In the genomic region with DNA sequence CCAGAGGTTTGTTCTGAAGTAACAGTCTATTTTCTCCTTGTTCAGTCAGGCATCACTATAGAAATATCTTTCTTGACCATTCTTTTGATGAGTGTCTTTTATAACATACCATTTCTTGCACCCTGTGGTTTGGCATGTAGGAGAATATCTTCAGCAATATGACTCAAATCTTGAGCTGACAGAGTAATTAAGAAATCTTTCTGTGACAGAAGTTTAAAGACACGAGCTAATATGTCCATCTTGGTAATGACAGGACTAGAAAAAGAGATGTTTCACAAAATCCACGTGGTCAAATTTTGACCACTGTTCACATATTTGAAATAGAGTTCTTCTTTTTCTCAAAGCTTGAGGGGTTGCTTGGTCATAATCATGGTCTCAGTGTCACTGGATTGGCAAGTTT, we compare ENCODE assay signal across 17 cellular contexts.
DNase-seq lines count a peak whose midpoint lies in the region; ATAC-seq and TF ChIP-seq lines count a peak whose summit lies in the region.
"Had no signal": no experiment of that assay in that cellular context is flagged by ENCODE, and none has a peak within 500 bp of the region (broad histone marks: within the 10 kb centered on the region; RNA-seq: fewer than 3 reads in every experiment).

No MANE protein-coding gene starts in this region.

- H3K27me3 ChIP-seq in mesendoderm (ENCODE audit: insufficient read depth, low read length, poor library complexity), result no peaks in the 10 kb centered on the region
- H3K27me3 ChIP-seq: gastrocnemius medialis had no signal

- no peak for TF ChIP-seq CTCF in HFFc6 (IDR thresholded peaks at IDR 0.05)

- no peak overlapping the region for H3K4me3 ChIP-seq in mesendoderm (ENCODE audit: low read length)
- H3K4me3 ChIP-seq: gastrocnemius medialis, thoracic aorta had no signal

- H3K9me3 Mint-ChIP-seq in HFFc6 (0 out of 2 replicates have a peak, but pooled peaks cover 4% of the 10 kb centered on the region), immature natural killer cell (no peaks in the 10 kb centered on the region)
- H3K9me3 Mint-ChIP-seq: activated T-cell treated with anti-CD3 and anti-CD28 coated beads, Interleukin-2, amount 50 U/mL, for 4 hours; nephron progenitor cell had no signal

- H3K36me3 Mint-ChIP-seq in HFFc6 (ENCODE audit: low read depth) (peaks cover 30% of the 10 kb centered on the region), immature natural killer cell (peaks cover 0 to 19% (median 0%) of the 10 kb centered on the region in 3 donors)

- no peak overlapping the region for H2BK5ac ChIP-seq in mesendoderm (ENCODE audit: low read length)

- H3K27ac Mint-ChIP-seq in HFFc6 (no peak overlapping the region), immature natural killer cell (no peak overlapping the region)
- H3K27ac Mint-ChIP-seq: activated CD4-positive, alpha-beta T cell treated with anti-CD3 and anti-CD28 coated beads for 36 hours; nephron progenitor cell had no signal

- H3K4me1 ChIP-seq in mesendoderm (ENCODE audit: control insufficient read depth, low read depth, low read length), result no peaks in the 10 kb centered on the region
- H3K4me1 ChIP-seq: gastrocnemius medialis had no signal

- H3K36me3 ChIP-seq in mesendoderm (ENCODE audit: control insufficient read depth, insufficient read depth, low read length), result no peaks in the 10 kb centered on the region

- H3K27me3 Mint-ChIP-seq in HFFc6 (ENCODE audit: insufficient read depth), result no peaks in the 10 kb centered on the region
- peaks cover 0 to 3% (median 1%) of the 10 kb centered on the region in 3 donors for H3K27me3 Mint-ChIP-seq in immature natural killer cell (ENCODE audit: low read depth in 3 of 3)
- H3K27me3 Mint-ChIP-seq: activated CD4-positive, alpha-beta T cell treated with anti-CD3 and anti-CD28 coated beads for 36 hours had no signal

- H4K8ac ChIP-seq in mesendoderm (ENCODE audit: low read depth, low read length), result no peak overlapping the region

- WGBS in mesendoderm (ENCODE audit: extremely low coverage, insufficient coverage, low lambda C conversion rate), result no CpG with 5 or more reads among the region's 2 CpGs

- no peak overlapping the region for H3K27ac ChIP-seq in mesendoderm (ENCODE audit: low read depth, low read length)
- H3K27ac ChIP-seq: gastrocnemius medialis, thoracic aorta had no signal

- no peak overlapping the region for H3K56ac ChIP-seq in mesendoderm (ENCODE audit: low read length)

- no peak overlapping the region for H3K23ac ChIP-seq in mesendoderm (ENCODE audit: low read length)

- H3K18ac ChIP-seq in mesendoderm (ENCODE audit: low read length), result peak overlapping the region; percentile 39

- no peak overlapping the region for H2BK15ac ChIP-seq in mesendoderm (replicated peaks; ENCODE audit: low read depth)

- no peak overlapping the region for H2AK5ac ChIP-seq in mesendoderm (ENCODE audit: low read length)

- no peak overlapping the region for H3K4ac ChIP-seq in mesendoderm (ENCODE audit: low read depth, low read length)

- no peaks in the 10 kb centered on the region for H3K79me1 ChIP-seq in mesendoderm (ENCODE audit: low read length)

- no peak overlapping the region for H3K4me3 Mint-ChIP-seq in HFFc6
- no peak overlapping the region for H3K4me3 Mint-ChIP-seq in immature natural killer cell
- H3K4me3 Mint-ChIP-seq: activated CD4-positive, alpha-beta T cell treated with anti-CD3 and anti-CD28 coated beads for 36 hours; activated T-cell treated with anti-CD3 and anti-CD28 coated beads, Interleukin-2, amount 50 U/mL, for 4 hours; nephron progenitor cell had no signal

- H2BK120ac ChIP-seq in mesendoderm (ENCODE audit: low read depth, low read length), result no peak overlapping the region

- no peaks in the 10 kb centered on the region for H3K79me2 ChIP-seq in mesendoderm (ENCODE audit: control insufficient read depth, insufficient read depth, low read length)

- no peak overlapping the region for H3K4me2 ChIP-seq in mesendoderm (ENCODE audit: low read length)

- H3K9ac ChIP-seq in mesendoderm (ENCODE audit: low read length), result no peak overlapping the region

- no peak overlapping the region for H4K5ac ChIP-seq in mesendoderm (ENCODE audit: low read length)

- peaks cover 18% of the 10 kb centered on the region for H3K4me1 Mint-ChIP-seq in HFFc6 (ENCODE audit: low read depth)
- H3K4me1 Mint-ChIP-seq in immature natural killer cell, result peaks cover 0 to 8% of the 10 kb centered on the region in 2 donors
- H3K4me1 Mint-ChIP-seq: activated CD4-positive, alpha-beta T cell treated with anti-CD3 and anti-CD28 coated beads for 36 hours; nephron progenitor cell had no signal

- DNase-seq in HFFc6 (peak; percentile 10), NCI-H226 (peak; percentile 6), mesendoderm (no peak), anterior cingulate cortex (lab: John Stamatoyannopoulos, UW) (no peak), nucleus accumbens (lab: John Stamatoyannopoulos, UW) (no peak), immature natural killer cell (no peak)
- DNase-seq in stimulated activated CD4-positive, alpha-beta T cell treated with anti-CD3 and anti-CD28 coated beads, Interleukin-1b, Interleukin-23, amount 100 ng/mL, for 48 hours, result no peak
- DNase-seq: activated CD4-positive, alpha-beta T cell treated with anti-CD3 and anti-CD28 coated beads for 36 hours; activated T-cell treated with anti-CD3 and anti-CD28 coated beads, Interleukin-2, amount 50 U/mL, for 4 hours; effector CD4-positive, alpha-beta T cell; gastrocnemius medialis; GDM1; KG1; NCI-H2171 treated with DMSO at 0.1 percent for 48 hours; nephron progenitor cell had no signal

- ATAC-seq in GM18502 (IDR thresholded peaks at IDR 0.05; ENCODE audit: poor library complexity, unreplicated experiment), result peak; percentile 39
- ATAC-seq: activated CD4-positive, alpha-beta T cell treated with anti-CD3 and anti-CD28 coated beads for 36 hours; activated T-cell treated with anti-CD3 and anti-CD28 coated beads, Interleukin-2, amount 50 U/mL, for 4 hours; gastrocnemius medialis had no signal

Comparison
In these comparisons a context has a peak if more than half of its experiments do, and no peak if none do; other contexts are left out.
1. DNase-seq: peak in HFFc6 (single experiment) and NCI-H226 (single experiment); none in mesendoderm (single experiment), anterior cingulate cortex (0 of 58), nucleus accumbens (0 of 56), stimulated activated CD4-positive, alpha-beta T cell treated with anti-CD3 and anti-CD28 coated beads, Interleukin-1b, Interleukin-23, amount 100 ng/mL, for 48 hours (single experiment) and immature natural killer cell (0 of 3).